ENCODE assay signal across 16 cellular contexts in the genomic region with DNA sequence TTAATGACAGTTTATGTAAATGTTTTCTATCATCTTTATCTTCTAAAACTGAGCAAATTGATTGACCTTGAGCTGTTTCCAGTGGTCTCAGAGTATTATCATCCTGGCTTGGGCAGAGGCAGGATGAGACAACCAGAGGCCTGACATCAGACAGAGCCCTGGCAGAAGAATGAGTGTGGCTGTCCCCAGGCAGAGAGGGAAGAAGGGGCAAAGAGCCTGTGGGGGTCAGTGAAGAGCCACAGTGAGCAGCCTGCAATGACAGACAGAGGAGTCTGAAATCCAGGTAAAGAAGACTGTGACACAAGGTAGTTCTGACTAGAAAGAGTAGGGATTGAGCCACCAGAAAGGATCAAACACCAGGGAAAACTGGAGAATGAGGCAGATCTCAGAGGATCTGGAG.
DNase-seq lines count a peak whose midpoint lies in the region; ATAC-seq and TF ChIP-seq lines count a peak whose summit lies in the region.
"Had no signal": no experiment of that assay in that cellular context is flagged by ENCODE, and none has a peak within 500 bp of the region (broad histone marks: within the 10 kb centered on the region; RNA-seq: fewer than 3 reads in every experiment).

No MANE protein-coding gene starts in this region.

- H3K4me2 ChIP-seq in mammary epithelial cell (ENCODE audit: insufficient read depth, low read depth, low read length) (no peak overlapping the region), SK-N-SH (no peak overlapping the region)
- H3K4me2 ChIP-seq: BLaER1 had no signal

- H3K9ac ChIP-seq in mammary epithelial cell (ENCODE audit: insufficient read depth, low read length) (no peak overlapping the region), SK-N-SH (no peak overlapping the region)
- H3K9ac ChIP-seq: BLaER1 had no signal

- CTCF ChIA-PET in MCF 10A (lab: Yijun Ruan, JAX) (interaction anchor here (0.7 kb wide), 1 partner anchor 220 kb away, joined by 3 read pairs; no protein-coding TSS in a partner anchor), mammary epithelial cell (lab: Charles Lee; ENCODE audit: low non-redundant PET) (no interaction called here), SK-N-SH (lab: Yijun Ruan, JAX) (interaction anchor here (1.3 to 1.4 kb wide), 2 partner anchors 28 to 768 kb away, joined by 3 read pairs; no protein-coding TSS in a partner anchor)

- H3K27me3 ChIP-seq in mammary epithelial cell (ENCODE audit: insufficient read depth, low read length) (no peaks in the 10 kb centered on the region), SK-N-SH (ENCODE audit: insufficient read depth) (no peaks in the 10 kb centered on the region), foreskin keratinocyte (no peaks in the 10 kb centered on the region)
- H3K27me3 ChIP-seq: BLaER1 had no signal

- no peaks in the 10 kb centered on the region for H3K79me2 ChIP-seq in mammary epithelial cell (ENCODE audit: insufficient read depth, low read length)
- H3K79me2 ChIP-seq in SK-N-SH (ENCODE audit: insufficient read depth), result no peaks in the 10 kb centered on the region

- H3K4me3 Mint-ChIP-seq in MCF 10A (ENCODE audit: unreplicated experiment), result no peak overlapping the region
- H3K4me3 Mint-ChIP-seq in nephron progenitor cell, result no peak overlapping the region
- H3K4me3 Mint-ChIP-seq: CD8-positive, alpha-beta T cell had no signal

- H4K20me1 ChIP-seq in mammary epithelial cell (ENCODE audit: insufficient read depth, low read length) (no peaks in the 10 kb centered on the region), SK-N-SH (ENCODE audit: insufficient read depth) (no peaks in the 10 kb centered on the region)
- H4K20me1 ChIP-seq: BLaER1 had no signal

- no peak overlapping the region for H3K27ac Mint-ChIP-seq in MCF 10A (ENCODE audit: low read depth, unreplicated experiment)
- no peak overlapping the region for H3K27ac Mint-ChIP-seq in nephron progenitor cell
- H3K27ac Mint-ChIP-seq: CD8-positive, alpha-beta T cell had no signal

- TF ChIP-seq CTCF in MCF 10A (IDR thresholded peaks at IDR 0.05; ENCODE audit: unreplicated experiment), result no peak
- TF ChIP-seq CTCF in mammary epithelial cell (conservative IDR thresholded peaks at IDR 0.05 in 1 of 2, IDR thresholded peaks at IDR 0.05 in 1 of 2; ENCODE audit: extremely low read depth in 1 of 2, insufficient read depth in 1 of 2, low read depth in 1 of 2, low read length in 2 of 2), result peak in 1 of 2 donors; percentile 3
- no peak for TF ChIP-seq CTCF in SK-N-SH (IDR thresholded peaks at IDR 0.05)
- peak; percentile 18 for TF ChIP-seq CTCF in foreskin keratinocyte (conservative IDR thresholded peaks at IDR 0.05)
- no peak for TF ChIP-seq CTCF in nephron progenitor cell (IDR thresholded peaks at IDR 0.05)

- H3K4me1 ChIP-seq in mammary epithelial cell (ENCODE audit: insufficient read depth, low read length), result no peaks in the 10 kb centered on the region
- peaks cover 0 to 3% of the 10 kb centered on the region in 2 experiments; a peak in 1 of 4 replicates for H3K4me1 ChIP-seq in SK-N-SH (ENCODE audit: control insufficient read depth in 1 of 2, insufficient read depth in 2 of 2, low read depth in 1 of 2, low read length in 1 of 2)
- no peaks in the 10 kb centered on the region for H3K4me1 ChIP-seq in foreskin keratinocyte
- H3K4me1 ChIP-seq: BLaER1 had no signal

- in situ Hi-C loops in mammary epithelial cell (cut with MboI; ENCODE audit: low sequenced_read_pairs in 2 of 2), result no loop called here

- H2AFZ ChIP-seq in mammary epithelial cell (ENCODE audit: low read depth, low read length) (no peak overlapping the region), SK-N-SH (ENCODE audit: low read depth) (peak overlapping the region; percentile 43; the same call in 1 of the 2 replicates)

- ATAC-seq in foreskin keratinocyte, result no peak
- ATAC-seq: CD8-positive, alpha-beta T cell had no signal

- H3K9me2 ChIP-seq in SK-N-SH, result no peaks in the 10 kb centered on the region

- H3K4me1 Mint-ChIP-seq in MCF 10A (ENCODE audit: insufficient read depth, unreplicated experiment), result no peaks in the 10 kb centered on the region
- H3K4me1 Mint-ChIP-seq in nephron progenitor cell, result no peaks in the 10 kb centered on the region

- intact Hi-C loops in MCF 10A (cut with micrococcal nuclease), result no loop called here
- intact Hi-C loops in mammary epithelial cell (cut with micrococcal nuclease), result no loop called here

- H3F3A ChIP-seq in SK-N-SH (replicated peaks; ENCODE audit: insufficient read depth), result no peaks in the 10 kb centered on the region

- POLR2A ChIA-PET in MCF 10A (lab: Yijun Ruan, JAX), result no interaction called here
- POLR2A ChIA-PET in SK-N-SH (lab: Yijun Ruan, JAX), result no interaction called here

- TF ChIP-seq RAD21 in SK-N-SH (IDR thresholded peaks at IDR 0.05; ENCODE audit: low read length), result peak; percentile 38

- H3K36me3 Mint-ChIP-seq in MCF 10A (ENCODE audit: insufficient read depth, unreplicated experiment) (no peaks in the 10 kb centered on the region), nephron progenitor cell (ENCODE audit: low read depth) (no peaks in the 10 kb centered on the region)
- H3K36me3 Mint-ChIP-seq: CD8-positive, alpha-beta T cell had no signal

- H3K27ac ChIP-seq in mammary epithelial cell (ENCODE audit: insufficient read depth, low read depth, low read length), result no peak overlapping the region
- H3K27ac ChIP-seq in SK-N-SH (ENCODE audit: low read depth in 2 of 2, low read length in 1 of 2), result no peak overlapping the region
- no peak overlapping the region for H3K27ac ChIP-seq in foreskin keratinocyte
- H3K27ac ChIP-seq: BLaER1 had no signal

- TF ChIP-seq EP300 in SK-N-SH (IDR thresholded peaks at IDR 0.05; ENCODE audit: borderline replicate concordance in 1 of 2, low read depth in 1 of 2, low read length in 1 of 2), result no peak

- H3K9me3 Mint-ChIP-seq in MCF 10A (ENCODE audit: unreplicated experiment) (no peaks in the 10 kb centered on the region), nephron progenitor cell (no peaks in the 10 kb centered on the region)
- H3K9me3 Mint-ChIP-seq: CD8-positive, alpha-beta T cell had no signal

- no peaks in the 10 kb centered on the region for H3K9me3 ChIP-seq in mammary epithelial cell (replicated peaks; ENCODE audit: insufficient read depth, low read length)
- H3K9me3 ChIP-seq in SK-N-SH, result no peaks in the 10 kb centered on the region
- H3K9me3 ChIP-seq: BLaER1, HAP-1 had no signal

- BruUV-seq in MCF 10A (replicated peaks; lab: Mats Ljungman, UMichigan), result no TSS peak
- no TSS peak for BruUV-seq in mammary epithelial cell (replicated peaks; lab: Mats Ljungman, UMichigan)

- dilution Hi-C loops in mammary epithelial cell (cut with HindIII; ENCODE audit: low sequenced_read_pairs), result no loop called here

- no peaks in the 10 kb centered on the region for H3K27me3 Mint-ChIP-seq in MCF 10A (ENCODE audit: insufficient read depth, unreplicated experiment)
- H3K27me3 Mint-ChIP-seq in nephron progenitor cell (ENCODE audit: low read depth, poor library complexity), result peaks cover 4% of the 10 kb centered on the region

- H3K36me3 ChIP-seq in mammary epithelial cell (ENCODE audit: insufficient read depth, low read length) (no peaks in the 10 kb centered on the region), SK-N-SH (replicated peaks in 1 of 2; ENCODE audit: control insufficient read depth in 1 of 2, insufficient read depth in 2 of 2, low read length in 1 of 2) (no peaks in the 10 kb centered on the region)
- H3K36me3 ChIP-seq: BLaER1, HAP-1 had no signal

- DNase-seq in MCF 10A (ENCODE audit: unreplicated experiment) (peak; percentile 3), mammary epithelial cell (no peak), SK-N-SH (peak; percentile 26), foreskin keratinocyte (no peak), NCI-H1092 (lab: John Stamatoyannopoulos, UW) (no peak), AML-193 (lab: John Stamatoyannopoulos, UW) (no peak), NCI-H2107 treated with DMSO at 0.1 percent for 48 hours (lab: John Stamatoyannopoulos, UW; ENCODE audit: unreplicated experiment) (no peak), nephron progenitor cell (no peak)
- DNase-seq: CD8-positive, alpha-beta T cell; DND-41; GDM1; KG1; NCI-H1105; NCI-H1694 treated with DMSO at 0.1 percent for 48 hours had no signal

- H3K4me3 ChIP-seq in mammary epithelial cell (replicated peaks in 1 of 3; ENCODE audit: insufficient read depth in 1 of 3, low read depth in 2 of 3, low read length in 3 of 3) (no peak overlapping the region), SK-N-SH (ENCODE audit: low read depth in 2 of 2, low read length in 1 of 2) (no peak overlapping the region)
- H3K4me3 ChIP-seq: BLaER1, HAP-1 had no signal

TF ChIP-seq in SK-N-SH, 30 proteins besides CTCF, POLR2A, EP300 and RAD21:
- TF ChIP-seq SIN3A (IDR thresholded peaks at IDR 0.05; ENCODE audit: borderline replicate concordance, low read depth, low read length) (no peak), FOXJ3 (CRISPR knock-in tag; IDR thresholded peaks at IDR 0.05) (no peak), TCF12 (IDR thresholded peaks at IDR 0.05) (no peak)
TF ChIP-seq in SK-N-SH: peak in this region for 0.

Comparison
In these comparisons a context has a peak if more than half of its experiments do, and no peak if none do; other contexts are left out.
1. DNase-seq: peak in MCF 10A (single experiment) and SK-N-SH (single experiment); none in mammary epithelial cell (single experiment), foreskin keratinocyte (0 of 2), NCI-H1092 (single experiment), AML-193 (0 of 2), NCI-H2107 treated with DMSO at 0.1 percent for 48 hours (single experiment) and nephron progenitor cell (single experiment).